15 cellular contexts compared by ENCODE assay signal in the genomic region with DNA sequence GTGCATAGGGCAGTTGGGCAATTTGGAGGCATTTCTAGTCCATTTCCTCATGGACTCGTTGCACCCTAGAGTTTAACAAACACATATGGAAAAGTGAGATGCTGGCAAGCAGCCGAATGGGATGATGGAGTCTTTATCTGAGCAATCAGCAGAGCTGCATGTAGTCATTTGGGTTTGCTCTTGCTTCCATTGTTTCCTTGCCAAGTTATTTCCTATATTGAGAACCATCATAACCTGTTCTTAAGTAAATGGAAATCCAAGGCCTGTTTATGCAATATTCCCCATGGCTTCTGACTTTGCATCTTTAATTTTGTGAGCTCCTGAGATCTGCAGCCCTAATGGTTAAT. TPM values are rescaled to one million over a fixed set of nuclear protein-coding genes. Genes with fewer than 3 reads are reported as not detected.
DNase-seq lines count a peak whose midpoint lies in the region; ATAC-seq and TF ChIP-seq lines count a peak whose summit lies in the region.
"Had no signal": no experiment of that assay in that cellular context is flagged by ENCODE, and none has a peak within 500 bp of the region (broad histone marks: within the 10 kb centered on the region; RNA-seq: fewer than 3 reads in every experiment).

No MANE protein-coding gene starts in this region.

- no peak overlapping the region for H4K8ac ChIP-seq in neuronal stem cell (ENCODE audit: low read depth, low read length)

- no peak overlapping the region for H2BK15ac ChIP-seq in neuronal stem cell (ENCODE audit: low read length)

- H2BK12ac ChIP-seq in neuronal stem cell (ENCODE audit: low read length) = no peak overlapping the region

- H2BK5ac ChIP-seq in neuronal stem cell (ENCODE audit: low read length) = no peak overlapping the region

- H4K91ac ChIP-seq in neuronal stem cell (ENCODE audit: low read depth, low read length, poor library complexity) = no peak overlapping the region

- no peak overlapping the region for H2BK120ac ChIP-seq in neuronal stem cell (ENCODE audit: low read depth, low read length)

- no peak overlapping the region for H3K4me2 ChIP-seq in neuronal stem cell (ENCODE audit: insufficient read depth, low read length, poor library complexity, severe bottlenecking)
- H3K4me2 ChIP-seq: GM23338 had no signal

- no peak for ATAC-seq in thoracic aorta (ENCODE audit: insufficient number of reproducible peaks, low FRiP score, low read depth)
- ATAC-seq: activated CD4-positive, alpha-beta T cell treated with anti-CD3 and anti-CD28 coated beads for 36 hours; activated T-cell treated with anti-CD3 and anti-CD28 coated beads, Interleukin-2, amount 50 U/mL, for 4 hours; effector memory CD8-positive, alpha-beta T cell; GM23338 had no signal

- H3K18ac ChIP-seq in neuronal stem cell (ENCODE audit: low read length) = no peak overlapping the region

- H3K36me3 ChIP-seq in cardiac muscle cell (no peaks in the 10 kb centered on the region), adipocyte (ENCODE audit: control insufficient read depth, insufficient read depth, low read length, severe bottlenecking) (no peaks in the 10 kb centered on the region), thoracic aorta (no peaks in the 10 kb centered on the region), neuronal stem cell (replicated peaks in 1 of 2; ENCODE audit: control insufficient read depth in 2 of 2, insufficient read depth in 2 of 2, low read length in 2 of 2) (no peaks in the 10 kb centered on the region)

- H3K14ac ChIP-seq in neuronal stem cell (ENCODE audit: low read length) = no peak overlapping the region

- H3K27me3 ChIP-seq in cardiac muscle cell (no peaks in the 10 kb centered on the region), adipocyte (replicated peaks; ENCODE audit: control insufficient read depth, insufficient read depth, low read length) (no peaks in the 10 kb centered on the region), thoracic aorta (replicated peaks; ENCODE audit: insufficient read depth) (no peaks in the 10 kb centered on the region), neuronal stem cell (ENCODE audit: control insufficient read depth in 3 of 3, insufficient read depth in 3 of 3, low read depth in 1 of 3, low read length in 3 of 3) (no peaks in the 10 kb centered on the region)

- TF ChIP-seq CTCF in cardiac muscle cell (IDR thresholded peaks at IDR 0.05; ENCODE audit: low read depth, low read length) = no peak
- TF ChIP-seq CTCF in thoracic aorta (IDR thresholded peaks at IDR 0.05) = no peak

- H2AFZ ChIP-seq in neuronal stem cell (ENCODE audit: low read length) = no peak overlapping the region
- H2AFZ ChIP-seq: GM23338 had no signal

- H3K27ac ChIP-seq in cardiac muscle cell (peak overlapping the region; percentile 83), thoracic aorta (peak overlapping the region; percentile 65 to 75), neuronal stem cell (replicated peaks; ENCODE audit: low read length) (no peak overlapping the region)

- no peaks in the 10 kb centered on the region for H3K79me1 ChIP-seq in neuronal stem cell (ENCODE audit: low read depth, low read length)

- no CpG with 5 or more reads among the region's 2 CpGs for WGBS in neuronal stem cell (ENCODE audit: extremely low coverage in 2 of 2, insufficient read length in 2 of 2, insufficient replicate concordance in 1 of 2), 2 donors

- no peak overlapping the region for H3K23ac ChIP-seq in neuronal stem cell (ENCODE audit: low read depth, low read length, poor library complexity)

- H3K4ac ChIP-seq in neuronal stem cell (ENCODE audit: low read length) = no peak overlapping the region

- peaks cover 47% of the 10 kb centered on the region for H3K4me1 ChIP-seq in cardiac muscle cell (ENCODE audit: low read depth)
- peaks cover 26% of the 10 kb centered on the region for H3K4me1 ChIP-seq in adipocyte (ENCODE audit: control insufficient read depth, insufficient read depth, low read length)
- peaks cover 35 to 63% of the 10 kb centered on the region in 2 donors for H3K4me1 ChIP-seq in thoracic aorta (ENCODE audit: control insufficient read depth in 1 of 2, low read depth in 2 of 2)
- H3K4me1 ChIP-seq in neuronal stem cell (ENCODE audit: control insufficient read depth in 2 of 2, insufficient read depth in 1 of 2, low read depth in 1 of 2, low read length in 2 of 2) = peaks cover 0 to 2% of the 10 kb centered on the region in 2 donors

- H3K9ac ChIP-seq in adipocyte (ENCODE audit: low read length) (no peak overlapping the region), neuronal stem cell (ENCODE audit: low read depth, low read length, poor library complexity) (no peak overlapping the region)

- no peak overlapping the region for H3K4me3 ChIP-seq in cardiac muscle cell
- no peak overlapping the region for H3K4me3 ChIP-seq in adipocyte (ENCODE audit: low read length)
- peak overlapping the region; percentile 7 for H3K4me3 ChIP-seq in thoracic aorta
- H3K4me3 ChIP-seq in neuronal stem cell (ENCODE audit: low read length in 2 of 2) = no peak overlapping the region
- H3K4me3 ChIP-seq: GM23338 had no signal

- intact Hi-C loops in cardiac septum (cut with DNase I) = no loop called here

- peak in 1 of 2 donors; percentile 88 for DNase-seq in cardiac muscle cell (ENCODE audit: low read depth in 1 of 2, low spot score in 1 of 2)
- DNase-seq in cardiac septum (ENCODE audit: low spot score) = no peak
- peak; percentile 76 for DNase-seq in adipocyte (ENCODE audit: low read depth)
- DNase-seq in fibroblast of the conjunctiva (ENCODE audit: low read depth) = peak; percentile 37
- no peak for DNase-seq in thoracic aorta (ENCODE audit: low spot score)
- DNase-seq in NCI-H1436 (lab: John Stamatoyannopoulos, UW) = no peak
- no peak for DNase-seq in NCI-H187 treated with DMSO at 0.1 percent for 48 hours (lab: John Stamatoyannopoulos, UW)
- DNase-seq in neuronal stem cell (ENCODE audit: low spot score) = no peak
- DNase-seq: activated CD4-positive, alpha-beta T cell treated with anti-CD3 and anti-CD28 coated beads for 36 hours; activated T-cell treated with anti-CD3 and anti-CD28 coated beads, Interleukin-2, amount 50 U/mL, for 4 hours; DND-41; effector memory CD8-positive, alpha-beta T cell; NCI-H1048; NCI-H774 had no signal

- H2AK5ac ChIP-seq in neuronal stem cell (ENCODE audit: low read depth, low read length) = no peak overlapping the region

- H3K9me3 ChIP-seq in cardiac muscle cell (ENCODE audit: low read depth) (no peaks in the 10 kb centered on the region), adipocyte (ENCODE audit: control insufficient read depth, low read length) (no peaks in the 10 kb centered on the region), thoracic aorta (no peaks in the 10 kb centered on the region), neuronal stem cell (replicated peaks in 1 of 2; ENCODE audit: control insufficient read depth in 2 of 2, insufficient read depth in 1 of 2, low read depth in 1 of 2, low read length in 2 of 2) (no peaks in the 10 kb centered on the region)

RNA-seq across cellular contexts. Expression of gene ITPR1, which starts 31.2 kb away (rescaled TPM):
- total RNA-seq in cardiac muscle cell (20.2 and 28.8 TPM in 2 replicates), cardiac septum (19.5 TPM), thoracic aorta (100 to 1,000 TPM; 254 to 283 TPM)
- 14.4 and 17.6 TPM in 2 replicates for polyA plus RNA-seq in cardiac muscle cell
- polyA plus RNA-seq in neuronal stem cell (2013, experiment 1 of 2) = 1.3 TPM
- polyA plus RNA-seq in neuronal stem cell (2013, experiment 2 of 2) = 1.1 TPM

RNA-seq across cellular contexts. Expression of gene SUMF1, which starts 57.3 kb away (rescaled TPM):
- 29.9 and 37.7 TPM in 2 replicates for total RNA-seq in cardiac muscle cell
- polyA plus RNA-seq in cardiac muscle cell = 21.8 and 23.5 TPM in 2 replicates
- total RNA-seq in cardiac septum = 10.4 TPM
- total RNA-seq in thoracic aorta = 10 to 100 TPM; 35.0 to 63.5 TPM
- 5.0 TPM for polyA plus RNA-seq in neuronal stem cell (2013, experiment 1 of 2)
- 5.3 TPM for polyA plus RNA-seq in neuronal stem cell (2013, experiment 2 of 2)

Comparison
In these comparisons a context has a peak if more than half of its experiments do, and no peak if none do; other contexts are left out.
1. DNase-seq: peak in adipocyte (single experiment) and fibroblast of the conjunctiva (single experiment); none in cardiac septum (single experiment), thoracic aorta (single experiment), NCI-H1436 (single experiment), NCI-H187 treated with DMSO at 0.1 percent for 48 hours (single experiment) and neuronal stem cell (single experiment).